In genomic region chr18:57209697-57210096, GRCh38 we compare ENCODE assay signal across 10 cellular contexts.
A peak's percentile ranks its signal among the peaks of the same experiment; 100 is the strongest.
DNase-seq lines count a peak whose midpoint lies in the region; ATAC-seq and TF ChIP-seq lines count a peak whose summit lies in the region.
"Had no signal": no experiment of that assay in that cellular context is flagged by ENCODE, and none has a peak within 500 bp of the region (broad histone marks: within the 10 kb centered on the region; RNA-seq: fewer than 3 reads in every experiment).

No MANE protein-coding gene starts in this region.

- H3K4me3 ChIP-seq in BE2C (ENCODE audit: low read depth, low read length) (peak overlapping the region; percentile 56), PC-3 (ENCODE audit: low read length) (no peak overlapping the region), iPS-15b (ENCODE audit: low read depth, low read length) (peak overlapping the region; percentile 32)
- H3K4me3 ChIP-seq: HAP-1, lung had no signal

- H3K9me3 ChIP-seq in BE2C (no peaks in the 10 kb centered on the region), PC-3 (ENCODE audit: low read length) (no peaks in the 10 kb centered on the region), iPS-15b (ENCODE audit: control insufficient read depth, insufficient read depth, low read length) (no peaks in the 10 kb centered on the region)
- H3K9me3 ChIP-seq: HAP-1 had no signal

- no TSS peak for BruUV-seq in PC-3 (replicated peaks; lab: Mats Ljungman, UMichigan)

- H3K79me2 ChIP-seq in PC-3 (ENCODE audit: low read length): no peaks in the 10 kb centered on the region

- no peaks in the 10 kb centered on the region for H4K20me1 ChIP-seq in PC-3 (ENCODE audit: low read length)

- H3K9ac ChIP-seq in PC-3 (ENCODE audit: low read length) (no peak overlapping the region), iPS-15b (ENCODE audit: low read depth, low read length) (no peak overlapping the region)

- CTCF ChIA-PET in PC-3 (lab: Charles Lee): no interaction called here
- CTCF ChIA-PET in HEK293T (lab: Yijun Ruan, JAX): no interaction called here

- intact Hi-C loops in PC-3 (cut with micrococcal nuclease): no loop called here

- H3F3A ChIP-seq in PC-3 (ENCODE audit: low read length, unreplicated experiment): no peaks in the 10 kb centered on the region

- H2AFZ ChIP-seq in PC-3 (ENCODE audit: low read length): peak overlapping the region; percentile 26; the same call in 1 of the 2 replicates

- DNase-seq in BE2C: no peak
- DNase-seq in PC-3: no peak
- DNase-seq in midbrain (lab: John Stamatoyannopoulos, UW): no peak
- no peak for DNase-seq in NCI-H2196 (lab: John Stamatoyannopoulos, UW; ENCODE audit: unreplicated experiment)
- DNase-seq in HUDEP-2 (lab: John Stamatoyannopoulos, UW; ENCODE audit: unreplicated experiment in 76 of 76): no peak
- DNase-seq in HEK293T (ENCODE audit: extremely low spot score): no peak

- no peaks in the 10 kb centered on the region for H3K9me2 ChIP-seq in PC-3 (replicated peaks; ENCODE audit: low read length)

- H3K27me3 ChIP-seq in BE2C (no peaks in the 10 kb centered on the region), PC-3 (ENCODE audit: low read length) (peaks cover 7% of the 10 kb centered on the region; the same call in 1 of the 2 replicates), iPS-15b (ENCODE audit: control insufficient read depth, insufficient read depth, low read length) (peaks cover 13% of the 10 kb centered on the region)

- ATAC-seq in GM21723 (IDR thresholded peaks at IDR 0.05; ENCODE audit: unreplicated experiment) (peak; percentile 54), PC-3 (no peak)

- no peaks in the 10 kb centered on the region for H3K36me3 ChIP-seq in BE2C
- H3K36me3 ChIP-seq in PC-3 (ENCODE audit: low read depth, low read length): no peaks in the 10 kb centered on the region
- no peaks in the 10 kb centered on the region for H3K36me3 ChIP-seq in iPS-15b (ENCODE audit: control insufficient read depth, insufficient read depth, low read length)
- H3K36me3 ChIP-seq: HAP-1 had no signal

- no peak overlapping the region for H3K27ac ChIP-seq in PC-3 (ENCODE audit: low read length)

- H3K4me2 ChIP-seq in PC-3 (ENCODE audit: low read length): peak overlapping the region; percentile 76; the same call in 1 of the 2 replicates

- TF ChIP-seq CTCF in BE2C (IDR thresholded peaks at IDR 0.05; ENCODE audit: low read depth, low read length): no peak
- no peak for TF ChIP-seq CTCF in PC-3 (conservative IDR thresholded peaks at IDR 0.05; ENCODE audit: low read depth, low read length)

- H3K4me1 ChIP-seq in BE2C (peaks cover 2% of the 10 kb centered on the region; the same call in 1 of the 2 replicates), PC-3 (ENCODE audit: insufficient read depth, low read length) (peaks cover 20% of the 10 kb centered on the region), iPS-15b (ENCODE audit: control insufficient read depth, insufficient read depth, low read length) (peaks cover 23% of the 10 kb centered on the region)

- POLR2A ChIA-PET in PC-3 (lab: Charles Lee; ENCODE audit: unreplicated experiment) (no interaction called here), HEK293T (lab: Yijun Ruan, JAX) (no interaction called here)

TF ChIP-seq in HEK293T, 16 proteins besides CTCF, POLR2A, EP300 and RAD21:
- TF ChIP-seq TARDBP (IDR thresholded peaks at IDR 0.05) (no peak), BHLHE40 (IDR thresholded peaks at IDR 0.05; ENCODE audit: borderline replicate concordance) (no peak), ELF4 (IDR thresholded peaks at IDR 0.05) (no peak), SP1 (IDR thresholded peaks at IDR 0.05) (no peak), FOXM1 (IDR thresholded peaks at IDR 0.05; ENCODE audit: borderline replicate concordance) (no peak), SUZ12 (IDR thresholded peaks at IDR 0.05) (no peak), HDGF (IDR thresholded peaks at IDR 0.05; ENCODE audit: borderline replicate concordance) (no peak), FOXK2 (IDR thresholded peaks at IDR 0.05) (no peak), ARNT (IDR thresholded peaks at IDR 0.05) (no peak), L3MBTL2 (conservative IDR thresholded peaks at IDR 0.05) (no peak), FOXA1 (IDR thresholded peaks at IDR 0.05) (no peak), CTBP1 (IDR thresholded peaks at IDR 0.05; ENCODE audit: borderline replicate concordance) (no peak), LEF1 (IDR thresholded peaks at IDR 0.05; ENCODE audit: borderline replicate concordance) (no peak), ZNF384 (IDR thresholded peaks at IDR 0.05) (no peak), NFRKB (IDR thresholded peaks at IDR 0.05) (no peak), PKNOX1 (IDR thresholded peaks at IDR 0.05) (no peak)
